ENCODE assay signal across 17 cellular contexts in the genomic region with DNA sequence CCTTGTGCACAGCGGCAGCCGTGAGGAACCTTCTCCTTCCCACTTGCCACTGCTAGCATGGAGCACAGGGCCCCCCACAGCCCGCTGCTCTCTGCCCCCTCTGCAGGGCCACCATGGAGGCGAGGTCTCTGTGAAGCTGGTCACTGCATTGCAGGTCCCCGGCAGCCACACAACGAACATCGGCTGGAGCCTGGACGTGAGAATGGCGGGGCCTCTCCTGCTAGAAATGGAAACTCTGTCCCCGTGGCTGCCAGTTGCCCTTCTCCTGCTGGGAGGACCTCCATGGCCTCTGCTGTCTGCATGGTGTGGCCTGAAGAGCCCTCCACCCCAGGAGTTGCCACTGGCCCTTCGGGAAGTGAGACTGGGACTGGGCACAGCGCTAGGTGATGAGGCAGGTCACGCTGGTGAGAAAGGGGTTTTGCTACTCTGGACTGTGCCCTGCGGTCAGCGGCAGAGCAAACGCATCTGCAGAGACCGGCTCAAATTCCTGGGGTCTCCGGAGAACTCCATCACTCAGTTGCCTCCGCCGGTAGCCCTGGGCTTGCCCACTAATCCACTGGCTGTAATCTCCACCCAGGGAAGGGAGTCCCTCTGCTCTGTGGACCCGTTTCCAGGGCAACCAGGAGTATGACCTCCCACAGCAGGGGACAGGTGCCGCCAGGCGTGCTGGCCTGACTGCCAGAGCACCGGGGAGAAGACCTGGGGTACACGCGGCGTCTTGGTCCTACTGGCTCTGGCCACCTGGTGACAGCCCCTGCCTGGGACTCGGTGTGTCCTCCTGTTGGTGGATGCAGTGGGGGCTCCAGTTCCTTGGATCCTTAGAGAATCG.
DNase-seq lines count a peak whose midpoint lies in the region; ATAC-seq, FAIRE-seq and TF ChIP-seq lines count a peak whose summit lies in the region.
"Had no signal": no experiment of that assay in that cellular context is flagged by ENCODE, and none has a peak within 500 bp of the region (broad histone marks: within the 10 kb centered on the region; RNA-seq: fewer than 3 reads in every experiment).

No MANE protein-coding gene starts in this region.

- intact Hi-C loops in kidney (cut with DNase I) (no loop called here), sciatic nerve (cut with DNase I) (no loop called here)
- intact Hi-C loops in naive thymus-derived CD4-positive, alpha-beta T cell (cut with micrococcal nuclease): no loop called here

- POLR2A ChIA-PET in naive thymus-derived CD4-positive, alpha-beta T cell (lab: Charles Lee): no interaction called here

- TF ChIP-seq CTCF in kidney (IDR thresholded peaks at IDR 0.05; ENCODE audit: borderline replicate concordance, extremely low read depth, insufficient read depth): no peak

- peaks cover 2% of the 10 kb centered on the region for H3K27me3 Mint-ChIP-seq in activated T-cell treated with anti-CD3 and anti-CD28 coated beads, Interleukin-2, amount 50 U/mL, for 4 hours (ENCODE audit: low read depth)
- H3K27me3 Mint-ChIP-seq in naive thymus-derived CD4-positive, alpha-beta T cell: no peaks in the 10 kb centered on the region

- H3K27ac ChIP-seq in kidney (ENCODE audit: low read depth in 2 of 2, low read length in 2 of 2): no peak overlapping the region
- no peak overlapping the region for H3K27ac ChIP-seq in naive thymus-derived CD4-positive, alpha-beta T cell (ENCODE audit: low read depth, low read length)
- H3K27ac ChIP-seq: KMS-11 had no signal

- H3K4me1 Mint-ChIP-seq in activated T-cell treated with anti-CD3 and anti-CD28 coated beads, Interleukin-2, amount 50 U/mL, for 4 hours (ENCODE audit: low read depth): no peaks in the 10 kb centered on the region
- H3K4me1 Mint-ChIP-seq in naive thymus-derived CD4-positive, alpha-beta T cell: no peaks in the 10 kb centered on the region

- H3K9me3 ChIP-seq in kidney (ENCODE audit: control insufficient read depth in 1 of 2, low read length in 2 of 2): no peaks in the 10 kb centered on the region
- no peaks in the 10 kb centered on the region for H3K9me3 ChIP-seq in naive thymus-derived CD4-positive, alpha-beta T cell (ENCODE audit: control insufficient read depth in 2 of 3, low read length in 3 of 3)

- no peaks in the 10 kb centered on the region for H3K4me1 ChIP-seq in kidney (ENCODE audit: control insufficient read depth in 1 of 2, insufficient read depth in 1 of 2, low read depth in 1 of 2, low read length in 2 of 2)
- no peaks in the 10 kb centered on the region for H3K4me1 ChIP-seq in naive thymus-derived CD4-positive, alpha-beta T cell (ENCODE audit: control insufficient read depth in 2 of 2, insufficient read depth in 2 of 2, low read length in 2 of 2)

- no peaks in the 10 kb centered on the region for H3K27me3 ChIP-seq in naive thymus-derived CD4-positive, alpha-beta T cell (ENCODE audit: control insufficient read depth in 2 of 2, insufficient read depth in 2 of 2, low read length in 2 of 2)

- DNase-seq in activated T-cell treated with anti-CD3 and anti-CD28 coated beads, Interleukin-2, amount 50 U/mL, for 1 hour: peak; percentile 10
- DNase-seq in activated T-cell treated with anti-CD3 and anti-CD28 coated beads, Interleukin-2, amount 50 U/mL, for 4 hours: no peak
- DNase-seq in NCI-H146 treated with DMSO at 0.1 percent for 48 hours (lab: John Stamatoyannopoulos, UW; ENCODE audit: unreplicated experiment) (peak; percentile 2), kidney (peak; percentile 43), sciatic nerve (ENCODE audit: low spot score) (peak; percentile 47), epidermal melanocyte (ENCODE audit: insufficient read length, low spot score) (no peak), DMS 273 (lab: John Stamatoyannopoulos, UW; ENCODE audit: unreplicated experiment) (no peak)
- no peak for DNase-seq in naive thymus-derived CD4-positive, alpha-beta T cell
- DNase-seq: EL, NCI-H1092, NCI-H187 treated with DMSO at 0.1 percent for 48 hours, NCI-H446, NCI-H774 had no signal

- H3K4me3 Mint-ChIP-seq in activated T-cell treated with anti-CD3 and anti-CD28 coated beads, Interleukin-2, amount 50 U/mL, for 4 hours: no peak overlapping the region
- H3K4me3 Mint-ChIP-seq in naive thymus-derived CD4-positive, alpha-beta T cell: no peak overlapping the region

- H3K9ac ChIP-seq in kidney (ENCODE audit: low read length in 2 of 2): no peak overlapping the region
- H3K9ac ChIP-seq: KMS-11 had no signal

- no peaks in the 10 kb centered on the region for H3K36me3 Mint-ChIP-seq in activated T-cell treated with anti-CD3 and anti-CD28 coated beads, Interleukin-2, amount 50 U/mL, for 4 hours (ENCODE audit: insufficient read depth)
- no peaks in the 10 kb centered on the region for H3K36me3 Mint-ChIP-seq in naive thymus-derived CD4-positive, alpha-beta T cell

- no peak overlapping the region for H3K4me3 ChIP-seq in kidney (ENCODE audit: low read length in 2 of 2)
- H3K4me3 ChIP-seq in naive thymus-derived CD4-positive, alpha-beta T cell (ENCODE audit: low read length): no peak overlapping the region

- CTCF ChIA-PET in naive thymus-derived CD4-positive, alpha-beta T cell (lab: Charles Lee): no interaction called here

- no peak for FAIRE-seq in kidney (lab: Jason Lieb, UNC)
- FAIRE-seq: A204.1, H54 had no signal

- ATAC-seq in activated T-cell treated with anti-CD3 and anti-CD28 coated beads, Interleukin-2, amount 50 U/mL, for 4 hours: no peak
- ATAC-seq in sciatic nerve: no peak
- no peak for ATAC-seq in naive thymus-derived CD4-positive, alpha-beta T cell
- ATAC-seq: Panc1 had no signal

- H3K9me3 Mint-ChIP-seq in activated T-cell treated with anti-CD3 and anti-CD28 coated beads, Interleukin-2, amount 50 U/mL, for 4 hours: no peaks in the 10 kb centered on the region
- no peaks in the 10 kb centered on the region for H3K9me3 Mint-ChIP-seq in naive thymus-derived CD4-positive, alpha-beta T cell

- H3K36me3 ChIP-seq in kidney (ENCODE audit: control insufficient read depth in 1 of 2, insufficient read depth in 2 of 2, low read length in 2 of 2): no peaks in the 10 kb centered on the region
- H3K36me3 ChIP-seq in naive thymus-derived CD4-positive, alpha-beta T cell (ENCODE audit: control insufficient read depth in 2 of 3, insufficient read depth in 3 of 3, low read length in 3 of 3): no peaks in the 10 kb centered on the region

- no peak overlapping the region for H3K27ac Mint-ChIP-seq in naive thymus-derived CD4-positive, alpha-beta T cell

Comparison
In these comparisons a context has a peak if more than half of its experiments do, and no peak if none do; other contexts are left out.
1. DNase-seq: peak in activated T-cell treated with anti-CD3 and anti-CD28 coated beads, Interleukin-2, amount 50 U/mL, for 1 hour (single experiment), NCI-H146 treated with DMSO at 0.1 percent for 48 hours (single experiment), kidney (single experiment) and sciatic nerve (single experiment); none in activated T-cell treated with anti-CD3 and anti-CD28 coated beads, Interleukin-2, amount 50 U/mL, for 4 hours (single experiment), naive thymus-derived CD4-positive, alpha-beta T cell (0 of 9), epidermal melanocyte (single experiment) and DMS 273 (single experiment).